Comparison of ENCODE assay signal across 23 cellular contexts in genomic region chr4:116598155-116598979, GRCh38.
"Had no signal": no experiment of that assay in that cellular context is flagged by ENCODE, and none has a peak within 500 bp of the region (broad histone marks: within the 10 kb centered on the region; RNA-seq: fewer than 3 reads in every experiment).

No MANE protein-coding gene starts in this region.

- H3K36me3 ChIP-seq: gastrocnemius medialis, left lung, stomach, thyroid gland had no signal

- H3K27ac ChIP-seq: gastrocnemius medialis, left lung, parathyroid adenoma, stomach, thyroid gland had no signal

- H3K27me3 Mint-ChIP-seq: memory B cell; naive B cell; natural killer cell treated with Interleukin-12 subunit alpha and Interleukin-12 subunit beta and Interleukin-15 and Interleukin-18, amount 100 ng/mL, for 72 hours; progenitor cell of endocrine pancreas had no signal

- H3K9me3 Mint-ChIP-seq: memory B cell, neural crest cell had no signal

- H3K9me3 ChIP-seq: gastrocnemius medialis, thyroid gland had no signal

- H3K9ac ChIP-seq: parathyroid adenoma had no signal

- H3K4me1 Mint-ChIP-seq: memory B cell; naive B cell; neural crest cell; stimulated activated effector memory CD8-positive, alpha-beta T cell treated with anti-CD3 and anti-CD28 coated beads, Interleukin-12 subunit alpha, Interleukin-12 subunit beta, amount 100 ng/mL, for 72 hours had no signal

- FAIRE-seq: keratinocyte, small intestine had no signal

- H3K27me3 ChIP-seq: gastrocnemius medialis, left lung, stomach, thyroid gland had no signal

- H3K4me1 ChIP-seq: gastrocnemius medialis, left lung, parathyroid adenoma, stomach, thyroid gland had no signal

- H3K36me3 Mint-ChIP-seq: memory B cell; naive B cell; stimulated activated effector memory CD8-positive, alpha-beta T cell treated with anti-CD3 and anti-CD28 coated beads, Interleukin-12 subunit alpha, Interleukin-12 subunit beta, amount 100 ng/mL, for 72 hours had no signal

- DNase-seq: cerebellar nuclear complex; cortex of kidney; effector CD4-positive, alpha-beta T cell; foreskin fibroblast; gastrocnemius medialis; naive B cell; small intestine; stimulated activated CD4-positive, alpha-beta T cell treated with anti-CD3 and anti-CD28 coated beads, Interleukin-12 subunit alpha, Interleukin-12 subunit beta, amount 100 ng/mL, for 4 hours; stimulated activated CD4-positive, alpha-beta T cell treated with anti-CD3 and anti-CD28 coated beads, Interleukin-1b, Interleukin-23, amount 100 ng/mL, for 48 hours; stimulated activated CD4-positive, alpha-beta T cell treated with anti-CD3 and anti-CD28 coated beads, Interleukin-4, amount 100 ng/mL, for 24 hours; stimulated activated naive CD4-positive, alpha-beta T cell treated with Interleukin-2 at 50 U/mL for 16 hours; stomach; thyroid gland; trophoblast cell had no signal

- H3K27ac Mint-ChIP-seq: memory B cell; naive B cell; natural killer cell treated with Interleukin-12 subunit alpha and Interleukin-12 subunit beta and Interleukin-15 and Interleukin-18, amount 100 ng/mL, for 72 hours; progenitor cell of endocrine pancreas; stimulated activated effector memory CD8-positive, alpha-beta T cell treated with anti-CD3 and anti-CD28 coated beads, Interleukin-12 subunit alpha, Interleukin-12 subunit beta, amount 100 ng/mL, for 72 hours had no signal

- ATAC-seq: gastrocnemius medialis; left lung; natural killer cell treated with Interleukin-12 subunit alpha and Interleukin-12 subunit beta and Interleukin-15 and Interleukin-18, amount 100 ng/mL, for 72 hours had no signal

- H3K4me3 Mint-ChIP-seq: memory B cell; naive B cell; natural killer cell treated with Interleukin-12 subunit alpha and Interleukin-12 subunit beta and Interleukin-15 and Interleukin-18, amount 100 ng/mL, for 72 hours; neural crest cell; stimulated activated effector memory CD8-positive, alpha-beta T cell treated with anti-CD3 and anti-CD28 coated beads, Interleukin-12 subunit alpha, Interleukin-12 subunit beta, amount 100 ng/mL, for 72 hours had no signal

- H3K4me3 ChIP-seq: gastrocnemius medialis, left lung, lung, stomach, thyroid gland had no signal
